In genomic region chr9:70411141-70411929, GRCh38 we compare ENCODE assay signal across 8 cellular contexts. TPM values are rescaled to one million over a fixed set of nuclear protein-coding genes. Genes with fewer than 3 reads are reported as not detected.
A peak's percentile ranks its signal among the peaks of the same experiment; 100 is the strongest.
DNase-seq lines count a peak whose midpoint lies in the region; ATAC-seq and TF ChIP-seq lines count a peak whose summit lies in the region.

No MANE protein-coding gene starts in this region.

- no peaks in the 10 kb centered on the region for H3K27me3 Mint-ChIP-seq in activated T-cell treated with anti-CD3 and anti-CD28 coated beads, Interleukin-2, amount 50 U/mL, for 4 hours (ENCODE audit: low read depth)
- peaks cover 65% of the 10 kb centered on the region for H3K27me3 Mint-ChIP-seq in nephron progenitor cell (ENCODE audit: low read depth, poor library complexity)

- peaks cover 61% of the 10 kb centered on the region for H3K4me1 Mint-ChIP-seq in activated T-cell treated with anti-CD3 and anti-CD28 coated beads, Interleukin-2, amount 50 U/mL, for 4 hours (ENCODE audit: low read depth)
- peaks cover 57% of the 10 kb centered on the region for H3K4me1 Mint-ChIP-seq in nephron progenitor cell

- H3K36me3 Mint-ChIP-seq in activated T-cell treated with anti-CD3 and anti-CD28 coated beads, Interleukin-2, amount 50 U/mL, for 4 hours (ENCODE audit: insufficient read depth), result peaks cover 6% of the 10 kb centered on the region
- no peaks in the 10 kb centered on the region for H3K36me3 Mint-ChIP-seq in nephron progenitor cell (ENCODE audit: low read depth)

- DNase-seq in Ammon's horn (ENCODE audit: low spot score), result peak; percentile 75
- DNase-seq in LNCaP clone FGC (ENCODE audit: low read depth), result no peak
- peak; percentile 50 for DNase-seq in activated T-cell treated with anti-CD3 and anti-CD28 coated beads, Interleukin-2, amount 50 U/mL, for 4 hours
- DNase-seq in fibroblast of the aortic adventitia (ENCODE audit: low read depth), result peak; percentile 87
- DNase-seq in nephron progenitor cell, result peak; percentile 27
- DNase-seq in ureter (ENCODE audit: low spot score), result peak; percentile 58
- no peak for DNase-seq in DMS53 (lab: John Stamatoyannopoulos, UW)
- DNase-seq in COR-L47 (lab: John Stamatoyannopoulos, UW), result no peak

- H3K4me3 ChIP-seq in LNCaP clone FGC (ENCODE audit: low read depth, low read length) (peak overlapping the region; percentile 79), fibroblast of the aortic adventitia (ENCODE audit: low read depth, low read length) (peak overlapping the region; percentile 95)

- TF ChIP-seq CTCF in LNCaP clone FGC (IDR thresholded peaks at IDR 0.05; ENCODE audit: control insufficient read depth, extremely low read depth, insufficient read depth) (no peak), fibroblast of the aortic adventitia (IDR thresholded peaks at IDR 0.05; ENCODE audit: insufficient read depth, low read length) (no peak), nephron progenitor cell (IDR thresholded peaks at IDR 0.05) (no peak)

- H3K9me3 Mint-ChIP-seq in activated T-cell treated with anti-CD3 and anti-CD28 coated beads, Interleukin-2, amount 50 U/mL, for 4 hours, result no peaks in the 10 kb centered on the region
- no peaks in the 10 kb centered on the region for H3K9me3 Mint-ChIP-seq in nephron progenitor cell

- peak overlapping the region; percentile 97 for H3K4me3 Mint-ChIP-seq in activated T-cell treated with anti-CD3 and anti-CD28 coated beads, Interleukin-2, amount 50 U/mL, for 4 hours
- H3K4me3 Mint-ChIP-seq in nephron progenitor cell, result peak overlapping the region; percentile 83

- peak; percentile 23 to 30 for ATAC-seq in activated T-cell treated with anti-CD3 and anti-CD28 coated beads, Interleukin-2, amount 50 U/mL, for 4 hours

- H3K27ac Mint-ChIP-seq in nephron progenitor cell, result no peak overlapping the region

RNA-seq across cellular contexts. Expression of gene KLF9, which starts 3.1 kb away (rescaled TPM):
- total RNA-seq in activated T-cell treated with anti-CD3 and anti-CD28 coated beads, Interleukin-2, amount 50 U/mL, for 4 hours, result 10 to 100 TPM; 21.3 to 25.3 (median 24.6) TPM
- total RNA-seq in fibroblast of the aortic adventitia (ENCODE audit: low replicate concordance) (30.4 and 30.8 TPM in 2 replicates), ureter (64.5 TPM)

Comparison
In these comparisons a context has a peak if more than half of its experiments do, and no peak if none do; other contexts are left out.
1. DNase-seq: peak in Ammon's horn (single experiment), activated T-cell treated with anti-CD3 and anti-CD28 coated beads, Interleukin-2, amount 50 U/mL, for 4 hours (single experiment), fibroblast of the aortic adventitia (single experiment), nephron progenitor cell (single experiment) and ureter (single experiment); none in LNCaP clone FGC (single experiment), DMS53 (single experiment) and COR-L47 (single experiment).